ENCODE assay signal across 29 cellular contexts in genomic region chr18:37535968-37536367, GRCh38. TPM values are rescaled to one million over a fixed set of nuclear protein-coding genes. Genes with fewer than 3 reads are reported as not detected.
DNase-seq lines count a peak whose midpoint lies in the region; ATAC-seq and TF ChIP-seq lines count a peak whose summit lies in the region.
"Had no signal": no experiment of that assay in that cellular context is flagged by ENCODE, and none has a peak within 500 bp of the region (broad histone marks: within the 10 kb centered on the region; RNA-seq: fewer than 3 reads in every experiment).

No MANE protein-coding gene starts in this region.

- no peaks in the 10 kb centered on the region for H3K36me3 ChIP-seq in adipocyte (ENCODE audit: control insufficient read depth, insufficient read depth, low read length, severe bottlenecking)
- H3K36me3 ChIP-seq: ascending aorta, esophagus squamous epithelium, HAP-1, stomach, tibial nerve had no signal

- no peaks in the 10 kb centered on the region for H3K4me1 Mint-ChIP-seq in HFFc6 (ENCODE audit: low read depth)
- H3K4me1 Mint-ChIP-seq: activated naive CD8-positive, alpha-beta T cell treated with anti-CD3 and anti-CD28 coated beads for 36 hours had no signal

- peaks cover 46% of the 10 kb centered on the region for H3K27me3 Mint-ChIP-seq in HFFc6 (ENCODE audit: insufficient read depth)

- no peaks in the 10 kb centered on the region for H3K9me3 Mint-ChIP-seq in HFFc6
- H3K9me3 Mint-ChIP-seq: activated naive CD8-positive, alpha-beta T cell treated with anti-CD3 and anti-CD28 coated beads for 36 hours had no signal

- H3K36me3 Mint-ChIP-seq in HFFc6 (ENCODE audit: low read depth): no peaks in the 10 kb centered on the region
- H3K36me3 Mint-ChIP-seq: activated naive CD8-positive, alpha-beta T cell treated with anti-CD3 and anti-CD28 coated beads for 36 hours; naive thymus-derived CD8-positive, alpha-beta T cell had no signal

- H3K27me3 ChIP-seq in adipocyte (replicated peaks; ENCODE audit: control insufficient read depth, insufficient read depth, low read length): peaks cover 78% of the 10 kb centered on the region
- H3K27me3 ChIP-seq: ascending aorta had no signal

- TF ChIP-seq CTCF in HFFc6 (IDR thresholded peaks at IDR 0.05): no peak

- no peak overlapping the region for H3K4me3 ChIP-seq in adipocyte (ENCODE audit: low read length)
- H3K4me3 ChIP-seq: ascending aorta, esophagus squamous epithelium, HAP-1, skin epidermis, stomach, tibial nerve had no signal

- no peaks in the 10 kb centered on the region for H3K4me1 ChIP-seq in adipocyte (ENCODE audit: control insufficient read depth, insufficient read depth, low read length)
- H3K4me1 ChIP-seq: ascending aorta, Caco-2, esophagus squamous epithelium, HAP-1 had no signal

- no peak overlapping the region for H3K4me3 Mint-ChIP-seq in HFFc6
- H3K4me3 Mint-ChIP-seq: activated naive CD8-positive, alpha-beta T cell treated with anti-CD3 and anti-CD28 coated beads for 36 hours; naive thymus-derived CD8-positive, alpha-beta T cell had no signal

- no peaks in the 10 kb centered on the region for H3K9me3 ChIP-seq in adipocyte (ENCODE audit: control insufficient read depth, low read length)
- H3K9me3 ChIP-seq: ascending aorta, Caco-2, esophagus squamous epithelium, HAP-1, stomach, tibial nerve had no signal

- intact Hi-C loops in sciatic nerve (cut with DNase I): loop anchor here (10.0 kb wide), 1 partner anchor 191 kb away; no protein-coding TSS in a partner anchor

- H3K27ac Mint-ChIP-seq in HFFc6: no peak overlapping the region; the same call in 1 of the 2 replicates
- H3K27ac Mint-ChIP-seq: activated naive CD8-positive, alpha-beta T cell treated with anti-CD3 and anti-CD28 coated beads for 36 hours had no signal

- no peak overlapping the region for H3K9ac ChIP-seq in adipocyte (ENCODE audit: low read length)

- DNase-seq in AG20443 (ENCODE audit: low spot score) (peak; percentile 54), HFFc6 (peak; percentile 28), adipocyte (ENCODE audit: low read depth) (peak; percentile 4), myocyte (ENCODE audit: low read depth) (peak; percentile 17), sciatic nerve (ENCODE audit: low spot score) (no peak)
- no peak for DNase-seq in activated CD4-positive, CD25-positive, alpha-beta regulatory T cell treated with anti-CD3 and anti-CD28 coated beads, Interleukin-2, amount 50 U/mL, for 72 hours
- DNase-seq: ACHN; activated effector memory CD4-positive, alpha-beta T cell treated with anti-CD3 and anti-CD28 coated beads, Interleukin-2, amount 50 U/mL, for 16 hours; activated naive CD8-positive, alpha-beta T cell treated with anti-CD3 and anti-CD28 coated beads for 36 hours; activated T-cell treated with anti-CD3 and anti-CD28 coated beads for 4 hours; Caco-2; esophagus squamous epithelium; GF-D8; KBM-7; midbrain; naive thymus-derived CD8-positive, alpha-beta T cell; NCI-H1417 treated with DMSO at 0.1 percent for 48 hours; NCI-H2081 treated with DMSO at 0.1 percent for 48 hours; NCI-H524; stomach had no signal

- ATAC-seq in sciatic nerve: no peak
- no peak for ATAC-seq in HG03439 (IDR thresholded peaks at IDR 0.05; ENCODE audit: unreplicated experiment)
- ATAC-seq: naive thymus-derived CD8-positive, alpha-beta T cell had no signal

RNA-seq across cellular contexts. Expression of gene CELF4, which starts 29.6 kb away (rescaled TPM):
- total RNA-seq in HFFc6 (2021; fragmentation: NEBNext Ultra II Directional; extraction: Animal tissue kit (Norgen Biotek cat#: 25700)): not detected
- total RNA-seq in myocyte: not detected in 2 replicates
- polyA plus RNA-seq in myocyte (2012): 0.09 TPM
- 0.45 TPM for total RNA-seq in sciatic nerve
- total RNA-seq: activated naive CD8-positive, alpha-beta T cell treated with anti-CD3 and anti-CD28 coated beads for 36 hours; ascending aorta; esophagus squamous epithelium; glomerular endothelial cell; naive thymus-derived CD8-positive, alpha-beta T cell; pulmonary artery endothelial cell; SK-MEL-5; T-helper 1 cell treated with Interleukin-12 subunit alpha and Interleukin-12 subunit beta and Interleukin-4 antibody, amounts not matched to agents 30 ng/mL and 1 ng/mL, for 36 hours; tibial nerve had no signal

Comparison
In these comparisons a context has a peak if more than half of its experiments do, and no peak if none do; other contexts are left out.
1. DNase-seq: peak in AG20443 (single experiment), HFFc6 (single experiment), adipocyte (single experiment) and myocyte (single experiment); none in sciatic nerve (single experiment) and activated CD4-positive, CD25-positive, alpha-beta regulatory T cell treated with anti-CD3 and anti-CD28 coated beads, Interleukin-2, amount 50 U/mL, for 72 hours (single experiment).